Comparison of ENCODE assay signal across 2 cellular contexts in genomic region chr5:50441479-50441815, GRCh38.
TF ChIP-seq lines count a peak whose summit lies in the region.

No MANE protein-coding gene starts in this region.

TF ChIP-seq in liver, 16 proteins besides CTCF, POLR2A, EP300 and RAD21:
- TF ChIP-seq FOXA2 (IDR thresholded peaks at IDR 0.05) (no peak), GABPA (IDR thresholded peaks at IDR 0.05 in 1 of 2, conservative IDR thresholded peaks at IDR 0.05 in 1 of 2) (no peak)

TF ChIP-seq in HepG2, 621 proteins besides CTCF, POLR2A, EP300 and RAD21:
- no peak for TF ChIP-seq GLI4 (CRISPR knock-in tag; IDR thresholded peaks at IDR 0.05; ENCODE audit: borderline replicate concordance)
- TF ChIP-seq ARNT (IDR thresholded peaks at IDR 0.05), result no peak
- TF ChIP-seq ZNF354B (CRISPR knock-in tag; IDR thresholded peaks at IDR 0.05), result no peak
- TF ChIP-seq GATAD1 (CRISPR knock-in tag; IDR thresholded peaks at IDR 0.05), result no peak
- no peak for TF ChIP-seq HHEX (CRISPR knock-in tag; IDR thresholded peaks at IDR 0.05)
- no peak for TF ChIP-seq ZNF839 (CRISPR knock-in tag; IDR thresholded peaks at IDR 0.05; ENCODE audit: borderline replicate concordance)
- TF ChIP-seq ATF5 (CRISPR knock-in tag; IDR thresholded peaks at IDR 0.05; ENCODE audit: low read depth), result no peak
- TF ChIP-seq TRIM22 (IDR thresholded peaks at IDR 0.05), result no peak
- TF ChIP-seq GPN1 (CRISPR knock-in tag; IDR thresholded peaks at IDR 0.05; ENCODE audit: borderline replicate concordance), result no peak
- TF ChIP-seq HBP1 (CRISPR knock-in tag; IDR thresholded peaks at IDR 0.05; ENCODE audit: low read depth), result no peak
- TF ChIP-seq POLR2AphosphoS5 (IDR thresholded peaks at IDR 0.05; ENCODE audit: low read depth, low read length), result no peak
- no peak for TF ChIP-seq ZMAT3 (CRISPR knock-in tag; conservative IDR thresholded peaks at IDR 0.05)
- TF ChIP-seq PBX3 (CRISPR knock-in tag; IDR thresholded peaks at IDR 0.05; ENCODE audit: borderline replicate concordance), result no peak
- no peak for TF ChIP-seq ZNF777 (CRISPR knock-in tag; IDR thresholded peaks at IDR 0.05)
- TF ChIP-seq ZNF225 (CRISPR knock-in tag; IDR thresholded peaks at IDR 0.05), result no peak
